ENCODE assay signal across 8 cellular contexts in the genomic region with DNA sequence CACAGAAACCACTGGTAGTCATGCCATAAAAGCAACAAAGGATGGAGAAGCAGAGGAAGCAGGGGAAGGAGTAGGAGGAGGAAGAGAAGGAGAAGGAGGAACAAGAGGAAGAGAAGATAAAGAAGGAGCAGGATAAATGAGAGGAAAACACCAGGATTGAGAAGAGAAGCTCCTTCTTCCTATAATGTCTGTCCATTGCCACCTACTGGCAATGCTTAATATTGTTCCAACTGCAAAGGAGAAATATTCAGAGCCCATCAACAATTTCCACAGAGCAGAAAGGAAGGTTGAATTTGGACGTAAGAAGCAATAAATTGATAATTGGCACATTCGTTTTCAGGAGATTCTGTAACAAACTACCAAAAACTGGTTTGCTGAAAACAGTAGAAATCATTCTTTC.
DNase-seq lines count a peak whose midpoint lies in the region; ATAC-seq, FAIRE-seq and TF ChIP-seq lines count a peak whose summit lies in the region.

No MANE protein-coding gene starts in this region.

- H4K5ac ChIP-seq in H9 (ENCODE audit: insufficient read length, low read depth, low read length) = peak overlapping the region; percentile 48

- H3K9me3 Mint-ChIP-seq in H9 = peaks cover 2 to 3% of the 10 kb centered on the region in 2 experiments; a peak in 2 of 5 replicates

- no peak overlapping the region for H2BK12ac ChIP-seq in H9 (ENCODE audit: insufficient read length, low read depth, low read length)

- H3K18ac ChIP-seq in H9 (ENCODE audit: insufficient read length, low read depth, low read length) = no peak overlapping the region

- H3K9me3 ChIP-seq in H9 (ENCODE audit: control insufficient read depth, low read depth, low read length) (no peaks in the 10 kb centered on the region), OCI-LY7 (ENCODE audit: low read length) (no peaks in the 10 kb centered on the region)

- no peak overlapping the region for H4K91ac ChIP-seq in H9 (ENCODE audit: insufficient read length, low read depth, low read length)

- no peak overlapping the region for H3K9ac ChIP-seq in H9 (ENCODE audit: extremely low read depth, insufficient read length, low read length)

- H3K23me2 ChIP-seq in H9 (ENCODE audit: insufficient read length, low read depth, low read length, poor library complexity, severe bottlenecking) = no peaks in the 10 kb centered on the region

- H3K4me3 Mint-ChIP-seq in H9 = no peak overlapping the region

- no peak overlapping the region for H3K27ac Mint-ChIP-seq in H9

- H3K4me3 ChIP-seq in AG10803 (ENCODE audit: low read length) (no peak overlapping the region), OCI-LY7 (ENCODE audit: low read depth, low read length, poor library complexity, severe bottlenecking) (no peak overlapping the region), fibroblast of the aortic adventitia (ENCODE audit: low read depth, low read length) (no peak overlapping the region)

- intact Hi-C loops in OCI-LY7 (cut with micrococcal nuclease; ENCODE audit: unreplicated experiment) = no loop called here

- ATAC-seq in HG02763 (IDR thresholded peaks at IDR 0.05; ENCODE audit: unreplicated experiment) (no peak), HG02970 (IDR thresholded peaks at IDR 0.05; ENCODE audit: low FRiP score, unreplicated experiment) (no peak)

- no CpG with 5 or more reads among the region's 2 CpGs for WGBS in H9 (ENCODE audit: extremely low coverage, insufficient read length, low lambda C conversion rate)

- H3K79me2 ChIP-seq in H9 (ENCODE audit: insufficient read depth, low read length) (no peaks in the 10 kb centered on the region), OCI-LY7 (ENCODE audit: insufficient read depth, low read depth, low read length) (no peaks in the 10 kb centered on the region)

- H3K27ac ChIP-seq in H9 (ENCODE audit: insufficient read length, low read depth, low read length) (no peak overlapping the region), OCI-LY7 (ENCODE audit: low read depth, low read length, poor library complexity, severe bottlenecking) (no peak overlapping the region)

- no peaks in the 10 kb centered on the region for H3K27me3 ChIP-seq in H9 (ENCODE audit: insufficient read depth, low read length)

- POLR2A ChIA-PET in OCI-LY7 (lab: Charles Lee) = no interaction called here

- H3K23ac ChIP-seq in H9 (ENCODE audit: insufficient read length, low read depth, low read length) = no peak overlapping the region

- H3K79me1 ChIP-seq in H9 (ENCODE audit: insufficient read depth, low read depth, low read length, poor library complexity, severe bottlenecking) = no peaks in the 10 kb centered on the region

- no peaks in the 10 kb centered on the region; the same call in 1 of the 2 replicates for H3K27me3 Mint-ChIP-seq in H9 (ENCODE audit: low read depth)

- H3K9me2 ChIP-seq in OCI-LY7 (ENCODE audit: insufficient read depth, low read length) = no peaks in the 10 kb centered on the region

- BruUV-seq in OCI-LY7 (replicated peaks; lab: Mats Ljungman, UMichigan) = no TSS peak

- no peak overlapping the region for H2BK15ac ChIP-seq in H9 (ENCODE audit: low read depth, low read length)

- no peak overlapping the region for H2AK5ac ChIP-seq in H9 (ENCODE audit: insufficient read length, low read length)

- CTCF ChIA-PET in OCI-LY7 (lab: Charles Lee; ENCODE audit: unreplicated experiment) = no interaction called here

- no peaks in the 10 kb centered on the region for H4K20me1 ChIP-seq in H9 (ENCODE audit: control insufficient read depth, insufficient read depth, insufficient read length)
- H4K20me1 ChIP-seq in OCI-LY7 (ENCODE audit: insufficient read depth, low read length) = no peaks in the 10 kb centered on the region

- no peak overlapping the region for H3T11ph ChIP-seq in H9 (ENCODE audit: low read length)

- no peak overlapping the region for H2BK20ac ChIP-seq in H9 (ENCODE audit: low read depth, low read length, poor library complexity, severe bottlenecking)

- FAIRE-seq in urothelium cell line (lab: Jason Lieb, UNC) = no peak

- no peak overlapping the region for H3K4me2 ChIP-seq in H9 (ENCODE audit: insufficient read depth, insufficient read length, low read length)
- H3K4me2 ChIP-seq in OCI-LY7 (ENCODE audit: low read length) = no peak overlapping the region

- no peak overlapping the region for H2BK5ac ChIP-seq in H9 (ENCODE audit: insufficient read length, low read length)

- TF ChIP-seq CTCF in AG10803 (conservative IDR thresholded peaks at IDR 0.05; ENCODE audit: low read length) (peak; percentile 84), H9 (conservative IDR thresholded peaks at IDR 0.05) (peak; percentile 71), OCI-LY7 (conservative IDR thresholded peaks at IDR 0.05; ENCODE audit: low read length) (peak; percentile 68), fibroblast of the aortic adventitia (IDR thresholded peaks at IDR 0.05; ENCODE audit: insufficient read depth, low read length) (peak; percentile 77)

- H3K36me3 Mint-ChIP-seq in H9 (ENCODE audit: insufficient read depth in 1 of 3, low read depth in 3 of 3) = no peaks in the 10 kb centered on the region

- no peak overlapping the region for H2BK120ac ChIP-seq in H9 (ENCODE audit: low read depth, low read length, poor library complexity, severe bottlenecking)

- no peaks in the 10 kb centered on the region for H3K36me3 ChIP-seq in OCI-LY7 (ENCODE audit: insufficient read depth, low read length)

- H2AFZ ChIP-seq in H9 (ENCODE audit: low read length) (peak overlapping the region; percentile 77), OCI-LY7 (ENCODE audit: low read length) (no peak overlapping the region)

- H4K8ac ChIP-seq in H9 (replicated peaks; ENCODE audit: insufficient read length, low read depth, low read length) = no peak overlapping the region

- no peak overlapping the region for H3K4ac ChIP-seq in H9 (ENCODE audit: low read depth, low read length)

- DNase-seq in AG10803 (ENCODE audit: low read depth) (peak; percentile 67), H9 (no peak), OCI-LY7 (ENCODE audit: low spot score) (no peak), fibroblast of the aortic adventitia (ENCODE audit: low read depth) (peak; percentile 76), urothelium cell line (ENCODE audit: low spot score) (peak; percentile 22), germinal center (ENCODE audit: low spot score) (no peak)

- no peaks in the 10 kb centered on the region for H3K4me1 Mint-ChIP-seq in H9

- H3K56ac ChIP-seq in H9 (ENCODE audit: insufficient read length, low read depth, low read length) = no peak overlapping the region

- H3K4me1 ChIP-seq in H9 (ENCODE audit: insufficient read depth, low read length) (no peaks in the 10 kb centered on the region), OCI-LY7 (ENCODE audit: insufficient read depth, low read length, poor library complexity, severe bottlenecking) (no peaks in the 10 kb centered on the region)

- no peak overlapping the region for H3K14ac ChIP-seq in H9 (ENCODE audit: insufficient read depth, low read length)

Comparison
In these comparisons a context has a peak if more than half of its experiments do, and no peak if none do; other contexts are left out.
1. DNase-seq: peak in AG10803 (single experiment), fibroblast of the aortic adventitia (single experiment) and urothelium cell line (single experiment); none in H9 (single experiment), OCI-LY7 (single experiment) and germinal center (single experiment).
2. Peak in every context shown above with its lines, with median percentiles within 50 percentile points of each other: CTCF ChIP-seq.